Comparison of ENCODE assay signal across 1 cellular context in the genomic region with DNA sequence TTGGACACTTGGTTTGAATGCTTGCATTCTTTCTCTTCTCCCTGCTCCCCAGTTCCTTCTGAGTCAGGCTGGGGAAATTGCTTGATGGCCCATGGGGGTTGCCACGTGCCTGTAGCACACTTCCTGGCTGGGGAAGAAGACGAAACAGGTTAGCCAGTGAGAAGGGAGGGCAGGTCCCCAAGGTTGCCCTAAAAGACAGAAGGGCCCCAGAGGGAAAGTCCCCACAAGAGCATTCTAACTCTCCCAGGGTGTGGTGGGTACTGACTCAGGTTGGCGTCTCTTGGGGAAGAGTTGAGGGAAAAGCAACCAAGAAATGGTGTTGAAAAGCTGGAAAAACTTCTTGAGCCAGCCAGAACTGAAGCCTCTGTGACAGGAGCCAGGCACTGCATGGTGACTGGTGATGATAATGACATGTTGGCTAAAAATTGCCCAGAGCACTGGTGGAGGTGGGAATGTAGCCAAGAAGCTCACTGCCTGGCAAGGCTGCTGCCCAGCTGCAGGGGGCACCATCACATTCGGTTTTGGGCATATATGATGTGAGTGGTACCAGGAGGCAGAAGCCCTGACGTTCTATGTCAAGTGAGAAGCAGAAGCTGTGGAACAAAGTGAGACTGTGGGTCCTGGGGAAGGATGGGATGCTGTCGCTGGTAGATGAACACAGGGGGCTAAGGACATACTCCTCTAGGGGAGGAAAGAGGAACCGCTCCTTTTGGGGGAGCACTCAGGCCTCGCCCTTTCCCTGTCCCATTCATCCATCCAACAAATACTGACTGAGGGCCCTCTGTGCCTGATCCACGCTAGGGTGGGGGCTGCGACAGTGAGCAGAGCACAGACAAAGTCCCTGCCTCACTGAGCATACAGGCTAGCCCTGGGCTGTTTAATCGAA.
TF ChIP-seq lines count a peak whose summit lies in the region.

No MANE protein-coding gene starts in this region.

TF ChIP-seq in endothelial cell of umbilical vein, 7 proteins besides CTCF, POLR2A, EP300 and RAD21:
- TF ChIP-seq, protein P1, sequence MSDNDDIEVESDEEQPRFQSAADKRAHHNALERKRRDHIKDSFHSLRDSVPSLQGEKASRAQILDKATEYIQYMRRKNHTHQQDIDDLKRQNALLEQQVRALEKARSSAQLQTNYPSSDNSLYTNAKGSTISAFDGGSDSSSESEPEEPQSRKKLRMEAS (IDR thresholded peaks at IDR 0.05; ENCODE audit: insufficient read depth, insufficient read length): no peak
- TF ChIP-seq GATA2 (IDR thresholded peaks at IDR 0.05; ENCODE audit: insufficient read depth, insufficient read length, low read depth, low read length) (no peak), POLR2AphosphoS5 (IDR thresholded peaks at IDR 0.05; ENCODE audit: insufficient read depth, low read depth, low read length) (no peak), JUN (IDR thresholded peaks at IDR 0.05; ENCODE audit: borderline replicate concordance, insufficient read depth, insufficient read length, low read depth) (no peak), FOS (IDR thresholded peaks at IDR 0.05; ENCODE audit: borderline replicate concordance, insufficient read depth, low read length) (no peak), MYC (IDR thresholded peaks at IDR 0.05; ENCODE audit: low read depth, low read length) (no peak), EZH2 (IDR thresholded peaks at IDR 0.05; ENCODE audit: borderline replicate concordance, low read depth, low read length, severe bottlenecking) (no peak)
TF ChIP-seq in endothelial cell of umbilical vein: peak in this region for 0.
